1 cellular context compared by ENCODE assay signal in genomic region chr5:147450596-147450995, GRCh38.
TF ChIP-seq lines count a peak whose summit lies in the region.

No MANE protein-coding gene starts in this region.

TF ChIP-seq in WTC11, 78 proteins besides CTCF, POLR2A, EP300 and RAD21 (continued from another document):
- no peak for TF ChIP-seq ZSCAN18 (CRISPR knock-in tag; IDR thresholded peaks at IDR 0.05)
- TF ChIP-seq ZNF317 (CRISPR knock-in tag; IDR thresholded peaks at IDR 0.05; ENCODE audit: borderline replicate concordance, low read depth) = no peak
- TF ChIP-seq KAT7 (CRISPR knock-in tag; IDR thresholded peaks at IDR 0.05; ENCODE audit: borderline replicate concordance) = no peak
